12 cellular contexts compared by ENCODE assay signal in the genomic region with DNA sequence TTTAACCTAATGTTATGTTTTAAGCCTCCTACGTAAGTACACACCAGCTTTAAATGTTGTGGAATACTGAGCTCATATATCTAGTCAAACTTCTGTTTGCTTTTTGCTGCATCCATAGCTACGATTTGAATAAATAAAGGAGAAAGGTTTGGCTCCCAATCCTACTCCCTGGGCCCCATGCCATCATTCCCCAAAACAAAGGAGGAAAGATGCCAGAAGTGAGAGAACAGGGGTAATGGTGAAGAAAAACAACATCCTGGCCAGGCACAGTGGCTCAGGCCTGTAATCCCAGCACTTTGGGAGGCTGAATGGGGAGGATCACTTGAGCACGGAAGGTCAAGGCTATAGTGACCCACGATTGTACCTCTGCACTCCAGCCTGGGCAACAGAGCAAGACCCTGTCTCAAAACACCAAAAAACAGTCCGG. TPM values are rescaled to one million over a fixed set of nuclear protein-coding genes. Genes with fewer than 3 reads are reported as not detected.
DNase-seq lines count a peak whose midpoint lies in the region; ATAC-seq and TF ChIP-seq lines count a peak whose summit lies in the region.
"Had no signal": no experiment of that assay in that cellular context is flagged by ENCODE, and none has a peak within 500 bp of the region (broad histone marks: within the 10 kb centered on the region; RNA-seq: fewer than 3 reads in every experiment).

No MANE protein-coding gene starts in this region.

- H3K4me3 ChIP-seq in SJSA1 = no peak overlapping the region
- no peak overlapping the region for H3K4me3 ChIP-seq in fibroblast of mammary gland (ENCODE audit: control insufficient read depth, low read depth, low read length)
- H3K4me3 ChIP-seq in ovary = no peak overlapping the region

- H3K36me3 Mint-ChIP-seq in activated T-cell treated with anti-CD3 and anti-CD28 coated beads, Interleukin-2, amount 50 U/mL, for 4 hours (ENCODE audit: insufficient read depth) = no peaks in the 10 kb centered on the region

- peaks cover 8% of the 10 kb centered on the region for H3K4me1 Mint-ChIP-seq in activated T-cell treated with anti-CD3 and anti-CD28 coated beads, Interleukin-2, amount 50 U/mL, for 4 hours (ENCODE audit: low read depth)

- H3K27me3 Mint-ChIP-seq in activated T-cell treated with anti-CD3 and anti-CD28 coated beads, Interleukin-2, amount 50 U/mL, for 4 hours (ENCODE audit: low read depth) = peaks cover 24% of the 10 kb centered on the region

- no peaks in the 10 kb centered on the region for H3K27me3 ChIP-seq in SJSA1 (replicated peaks)
- H3K27me3 ChIP-seq in ovary = no peaks in the 10 kb centered on the region
- H3K27me3 ChIP-seq: BE2C had no signal

- no peak overlapping the region for H3K4me3 Mint-ChIP-seq in activated T-cell treated with anti-CD3 and anti-CD28 coated beads, Interleukin-2, amount 50 U/mL, for 4 hours

- TF ChIP-seq EP300 in ovary (IDR thresholded peaks at IDR 0.05) = no peak

- DNase-seq in AG20443 (ENCODE audit: low spot score) (peak; percentile 52), SJSA1 (ENCODE audit: low read depth in 1 of 2, low spot score in 2 of 2) (peak in 1 of 2 experiments; percentile 79), fibroblast of mammary gland (ENCODE audit: low read depth) (peak; percentile 60), ovary (peak; percentile 70 to 88 (median 83)), substantia nigra (lab: John Stamatoyannopoulos, UW) (no peak)
- no peak for DNase-seq in activated T-cell treated with anti-CD3 and anti-CD28 coated beads, Interleukin-2, amount 50 U/mL, for 4 hours
- DNase-seq: BE2C; stimulated activated CD4-positive, alpha-beta T cell treated with anti-CD3 and anti-CD28 coated beads, Interleukin-2, amount 100 ng/mL, for 48 hours had no signal

- TF ChIP-seq CTCF in fibroblast of mammary gland (conservative IDR thresholded peaks at IDR 0.05; ENCODE audit: control insufficient read depth, insufficient read depth, low read depth, low read length) (no peak), ovary (IDR thresholded peaks at IDR 0.05) (no peak)

- no peaks in the 10 kb centered on the region for H3K9me3 Mint-ChIP-seq in activated T-cell treated with anti-CD3 and anti-CD28 coated beads, Interleukin-2, amount 50 U/mL, for 4 hours

- TF ChIP-seq POLR2A in ovary (IDR thresholded peaks at IDR 0.05) = no peak

- no peaks in the 10 kb centered on the region for H3K36me3 ChIP-seq in SJSA1
- H3K36me3 ChIP-seq in ovary = no peaks in the 10 kb centered on the region
- H3K36me3 ChIP-seq: BE2C had no signal

- H3K4me1 ChIP-seq in SJSA1 (replicated peaks) (peaks cover 38% of the 10 kb centered on the region), ovary (ENCODE audit: insufficient read depth) (peaks cover 23% of the 10 kb centered on the region)
- H3K4me1 ChIP-seq: BE2C had no signal

- WGBS in ovary, 3 donors = 6 to 16% (median 11%) methylated on average over 5 of the region's 5 CpGs

- H3K27ac ChIP-seq in SJSA1 = peak overlapping the region; percentile 65; the same call in 1 of the 2 replicates
- peak overlapping the region in 1 of 2 donors; percentile 88 for H3K27ac ChIP-seq in ovary
- no peak overlapping the region for H3K27ac ChIP-seq in substantia nigra (ENCODE audit: low read depth, low read length, poor library complexity, severe bottlenecking)

- H3K9me3 ChIP-seq in SJSA1 (replicated peaks) (no peaks in the 10 kb centered on the region; the same call in 1 of the 2 replicates), ovary (no peaks in the 10 kb centered on the region)
- H3K9me3 ChIP-seq: BE2C had no signal

- no peak for ATAC-seq in activated T-cell treated with anti-CD3 and anti-CD28 coated beads, Interleukin-2, amount 50 U/mL, for 4 hours
- ATAC-seq in GM18498 (IDR thresholded peaks at IDR 0.05; ENCODE audit: unreplicated experiment) = no peak
- no peak for ATAC-seq in GM21723 (IDR thresholded peaks at IDR 0.05; ENCODE audit: unreplicated experiment)

- intact Hi-C loops in ovary (cut with DNase I) = no loop called here

RNA-seq across cellular contexts. Expression of gene SCGB1A1, which starts 26.5 kb away (rescaled TPM):
- not detected in 2 replicates for total RNA-seq in SJSA1 (2014; rRNA removed; shearing (Covaris generic))
- 10 to 100 TPM in 1 of 7 donors, 1 to 10 TPM in 1, not detected in 5; 1.8 to 11.6 TPM for total RNA-seq in ovary
- polyA plus RNA-seq in ovary = not detected
- 1 to 10 TPM in 1 of 3 donors, under 1 TPM in 2; 0.61 to 1.1 (median 0.87) TPM for total RNA-seq in activated T-cell treated with anti-CD3 and anti-CD28 coated beads, Interleukin-2, amount 50 U/mL, for 4 hours
- total RNA-seq: glomerular endothelial cell, OCI-LY7 had no signal

Comparison
In these comparisons a context has a peak if more than half of its experiments do, and no peak if none do; other contexts are left out.
1. DNase-seq: peak in AG20443 (single experiment), fibroblast of mammary gland (single experiment) and ovary (5 of 5); none in activated T-cell treated with anti-CD3 and anti-CD28 coated beads, Interleukin-2, amount 50 U/mL, for 4 hours (single experiment) and substantia nigra (0 of 49).